In the genomic region with DNA sequence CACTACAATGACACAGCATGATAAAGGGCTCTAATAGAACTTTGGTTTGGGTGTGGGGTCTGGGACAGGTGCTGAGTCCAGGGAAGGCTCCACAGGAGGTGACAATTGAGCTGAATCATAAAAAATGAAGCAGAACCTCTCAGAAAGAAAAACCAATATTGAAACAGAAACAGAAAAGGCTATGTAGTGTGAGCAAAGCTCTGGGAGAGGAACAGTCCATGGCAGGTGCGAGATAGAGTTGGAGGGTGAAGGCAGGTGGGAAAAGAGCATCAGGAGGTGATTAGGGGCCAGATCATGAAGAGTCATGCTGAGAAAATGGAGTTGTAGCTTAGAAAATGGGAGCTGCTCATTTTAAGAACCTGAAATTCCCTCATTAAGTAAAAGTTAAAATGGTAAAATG, we compare ENCODE assay signal across 1 cellular context.
TF ChIP-seq lines count a peak whose summit lies in the region.

No MANE protein-coding gene starts in this region.

TF ChIP-seq in GM12878, 131 proteins besides CTCF, POLR2A, EP300 and RAD21 (continued from another document):
- TF ChIP-seq, protein P1, sequence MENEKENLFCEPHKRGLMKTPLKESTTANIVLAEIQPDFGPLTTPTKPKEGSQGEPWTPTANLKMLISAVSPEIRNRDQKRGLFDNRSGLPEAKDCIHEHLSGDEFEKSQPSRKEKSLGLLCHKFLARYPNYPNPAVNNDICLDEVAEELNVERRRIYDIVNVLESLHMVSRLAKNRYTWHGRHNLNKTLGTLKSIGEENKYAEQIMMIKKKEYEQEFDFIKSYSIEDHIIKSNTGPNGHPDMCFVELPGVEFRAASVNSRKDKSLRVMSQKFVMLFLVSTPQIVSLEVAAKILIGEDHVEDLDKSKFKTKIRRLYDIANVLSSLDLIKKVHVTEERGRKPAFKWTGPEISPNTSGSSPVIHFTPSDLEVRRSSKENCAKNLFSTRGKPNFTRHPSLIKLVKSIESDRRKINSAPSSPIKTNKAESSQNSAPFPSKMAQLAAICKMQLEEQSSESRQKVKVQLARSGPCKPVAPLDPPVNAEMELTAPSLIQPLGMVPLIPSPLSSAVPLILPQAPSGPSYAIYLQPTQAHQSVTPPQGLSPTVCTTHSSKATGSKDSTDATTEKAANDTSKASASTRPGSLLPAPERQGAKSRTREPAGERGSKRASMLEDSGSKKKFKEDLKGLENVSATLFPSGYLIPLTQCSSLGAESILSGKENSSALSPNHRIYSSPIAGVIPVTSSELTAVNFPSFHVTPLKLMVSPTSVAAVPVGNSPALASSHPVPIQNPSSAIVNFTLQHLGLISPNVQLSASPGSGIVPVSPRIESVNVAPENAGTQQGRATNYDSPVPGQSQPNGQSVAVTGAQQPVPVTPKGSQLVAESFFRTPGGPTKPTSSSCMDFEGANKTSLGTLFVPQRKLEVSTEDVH (IDR thresholded peaks at IDR 0.05; ENCODE audit: low read depth, partially characterized antibody) = no peak
- TF ChIP-seq RUNX3 (IDR thresholded peaks at IDR 0.05; ENCODE audit: low read length) = no peak
- no peak for TF ChIP-seq SMAD5 (IDR thresholded peaks at IDR 0.05; ENCODE audit: low read depth)
- TF ChIP-seq, protein P2, sequence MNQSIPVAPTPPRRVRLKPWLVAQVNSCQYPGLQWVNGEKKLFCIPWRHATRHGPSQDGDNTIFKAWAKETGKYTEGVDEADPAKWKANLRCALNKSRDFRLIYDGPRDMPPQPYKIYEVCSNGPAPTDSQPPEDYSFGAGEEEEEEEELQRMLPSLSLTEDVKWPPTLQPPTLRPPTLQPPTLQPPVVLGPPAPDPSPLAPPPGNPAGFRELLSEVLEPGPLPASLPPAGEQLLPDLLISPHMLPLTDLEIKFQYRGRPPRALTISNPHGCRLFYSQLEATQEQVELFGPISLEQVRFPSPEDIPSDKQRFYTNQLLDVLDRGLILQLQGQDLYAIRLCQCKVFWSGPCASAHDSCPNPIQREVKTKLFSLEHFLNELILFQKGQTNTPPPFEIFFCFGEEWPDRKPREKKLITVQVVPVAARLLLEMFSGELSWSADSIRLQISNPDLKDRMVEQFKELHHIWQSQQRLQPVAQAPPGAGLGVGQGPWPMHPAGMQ (IDR thresholded peaks at IDR 0.05; ENCODE audit: borderline replicate concordance) = no peak
- no peak for TF ChIP-seq SUPT20H (IDR thresholded peaks at IDR 0.05; ENCODE audit: borderline replicate concordance, control insufficient read depth, low read depth, low read length)
- TF ChIP-seq, protein P3, sequence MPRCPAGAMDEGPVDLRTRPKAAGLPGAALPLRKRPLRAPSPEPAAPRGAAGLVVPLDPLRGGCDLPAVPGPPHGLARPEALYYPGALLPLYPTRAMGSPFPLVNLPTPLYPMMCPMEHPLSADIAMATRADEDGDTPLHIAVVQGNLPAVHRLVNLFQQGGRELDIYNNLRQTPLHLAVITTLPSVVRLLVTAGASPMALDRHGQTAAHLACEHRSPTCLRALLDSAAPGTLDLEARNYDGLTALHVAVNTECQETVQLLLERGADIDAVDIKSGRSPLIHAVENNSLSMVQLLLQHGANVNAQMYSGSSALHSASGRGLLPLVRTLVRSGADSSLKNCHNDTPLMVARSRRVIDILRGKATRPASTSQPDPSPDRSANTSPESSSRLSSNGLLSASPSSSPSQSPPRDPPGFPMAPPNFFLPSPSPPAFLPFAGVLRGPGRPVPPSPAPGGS (IDR thresholded peaks at IDR 0.05; ENCODE audit: borderline replicate concordance, insufficient read depth, low read depth, low read length, poor library complexity, severe bottlenecking) = no peak
- TF ChIP-seq WRNIP1 (IDR thresholded peaks at IDR 0.05; ENCODE audit: borderline replicate concordance, low read depth, low read length) = no peak
- no peak for TF ChIP-seq SUZ12 (IDR thresholded peaks at IDR 0.05; ENCODE audit: unreplicated experiment)
- TF ChIP-seq, protein P4, sequence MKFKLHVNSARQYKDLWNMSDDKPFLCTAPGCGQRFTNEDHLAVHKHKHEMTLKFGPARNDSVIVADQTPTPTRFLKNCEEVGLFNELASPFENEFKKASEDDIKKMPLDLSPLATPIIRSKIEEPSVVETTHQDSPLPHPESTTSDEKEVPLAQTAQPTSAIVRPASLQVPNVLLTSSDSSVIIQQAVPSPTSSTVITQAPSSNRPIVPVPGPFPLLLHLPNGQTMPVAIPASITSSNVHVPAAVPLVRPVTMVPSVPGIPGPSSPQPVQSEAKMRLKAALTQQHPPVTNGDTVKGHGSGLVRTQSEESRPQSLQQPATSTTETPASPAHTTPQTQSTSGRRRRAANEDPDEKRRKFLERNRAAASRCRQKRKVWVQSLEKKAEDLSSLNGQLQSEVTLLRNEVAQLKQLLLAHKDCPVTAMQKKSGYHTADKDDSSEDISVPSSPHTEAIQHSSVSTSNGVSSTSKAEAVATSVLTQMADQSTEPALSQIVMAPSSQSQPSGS (IDR thresholded peaks at IDR 0.05; ENCODE audit: low read length) = no peak
TF ChIP-seq in GM12878: peak in this region for 0.
